13 cellular contexts compared by ENCODE assay signal in the genomic region with DNA sequence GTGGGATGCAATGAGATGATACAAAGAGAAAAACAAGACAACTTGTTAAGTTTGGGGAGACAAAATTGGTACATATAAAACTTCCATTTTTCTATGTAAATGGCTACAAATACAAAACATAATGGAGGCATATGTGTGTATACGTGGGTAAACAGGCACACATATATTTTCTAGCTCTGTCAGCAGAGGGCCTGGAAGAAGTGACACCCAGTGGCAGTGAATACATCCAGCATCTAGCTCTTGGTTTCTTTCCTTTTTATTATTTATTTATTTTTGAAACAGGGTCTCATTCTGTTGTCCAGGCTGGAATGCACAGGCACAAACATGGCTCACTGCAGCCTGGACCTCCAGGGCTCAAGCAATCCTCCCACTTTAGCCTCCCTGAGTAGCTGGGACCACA. TPM values are rescaled to one million over a fixed set of nuclear protein-coding genes. Genes with fewer than 3 reads are reported as not detected.
A peak's percentile ranks its signal among the peaks of the same experiment; 100 is the strongest.
DNase-seq lines count a peak whose midpoint lies in the region; ATAC-seq, FAIRE-seq and TF ChIP-seq lines count a peak whose summit lies in the region.
"Had no signal": no experiment of that assay in that cellular context is flagged by ENCODE, and none has a peak within 500 bp of the region (broad histone marks: within the 10 kb centered on the region; RNA-seq: fewer than 3 reads in every experiment).

No MANE protein-coding gene starts in this region.

- no peaks in the 10 kb centered on the region for H3K36me3 Mint-ChIP-seq in type B pancreatic cell

- H3K4me1 Mint-ChIP-seq in type B pancreatic cell (ENCODE audit: unreplicated experiment) = peaks cover 4% of the 10 kb centered on the region
- H3K4me1 Mint-ChIP-seq: memory B cell had no signal

- no peak for FAIRE-seq in bronchial epithelial cell (lab: Jason Lieb, UNC)

- no peak overlapping the region for H3K27ac ChIP-seq in cardiac muscle cell
- H3K27ac ChIP-seq: colonic mucosa, ovary had no signal

- H3K9me3 ChIP-seq in cardiac muscle cell (ENCODE audit: low read depth) = no peaks in the 10 kb centered on the region
- H3K9me3 ChIP-seq: colonic mucosa, ovary had no signal

- DNase-seq in cardiac muscle cell (ENCODE audit: low read depth in 1 of 2, low spot score in 1 of 2) = no peak
- DNase-seq in cardiac septum (ENCODE audit: low spot score) = no peak
- DNase-seq in OCI-M1 (lab: John Stamatoyannopoulos, UW) = peak; percentile 58
- DNase-seq in bronchial epithelial cell (ENCODE audit: low read depth) = no peak
- no peak for DNase-seq in type B pancreatic cell (ENCODE audit: extremely low spot score, unreplicated experiment)
- DNase-seq in activated naive CD4-positive, alpha-beta T cell (lab: John Stamatoyannopoulos, UW) = no peak
- no peak for DNase-seq in NCI-H2227 (lab: John Stamatoyannopoulos, UW; ENCODE audit: unreplicated experiment)
- DNase-seq: activated CD8-positive, alpha-beta T cell treated with anti-CD3 and anti-CD28 coated beads, Interleukin-2, amount 10 ng/mL, durations not matched to agents 7 days and 5 days; colonic mucosa; ovary; T-helper 9 cell had no signal

- H3K9me3 Mint-ChIP-seq in type B pancreatic cell = no peaks in the 10 kb centered on the region
- H3K9me3 Mint-ChIP-seq: memory B cell had no signal

- H3K4me1 ChIP-seq in cardiac muscle cell (ENCODE audit: low read depth) = no peaks in the 10 kb centered on the region

- TF ChIP-seq CTCF in cardiac muscle cell (IDR thresholded peaks at IDR 0.05; ENCODE audit: low read depth, low read length) (peak; percentile 9), bronchial epithelial cell (IDR thresholded peaks at IDR 0.05; ENCODE audit: insufficient read depth, low read length, severe bottlenecking) (peak; percentile 7), type B pancreatic cell (conservative IDR thresholded peaks at IDR 0.05) (peak; percentile 46)

- peaks cover 20% of the 10 kb centered on the region for H3K27me3 Mint-ChIP-seq in type B pancreatic cell

- no peak overlapping the region for H3K4me3 Mint-ChIP-seq in type B pancreatic cell
- H3K4me3 Mint-ChIP-seq: activated CD8-positive, alpha-beta T cell treated with anti-CD3 and anti-CD28 coated beads, Interleukin-2, amount 10 ng/mL, durations not matched to agents 7 days and 5 days; memory B cell had no signal

- H3K4me3 ChIP-seq in cardiac muscle cell (no peak overlapping the region), bronchial epithelial cell (ENCODE audit: low read depth, low read length) (no peak overlapping the region)
- H3K4me3 ChIP-seq: colonic mucosa, ovary had no signal

- H3K27ac Mint-ChIP-seq in type B pancreatic cell = no peak overlapping the region
- H3K27ac Mint-ChIP-seq: activated CD8-positive, alpha-beta T cell treated with anti-CD3 and anti-CD28 coated beads, Interleukin-2, amount 10 ng/mL, durations not matched to agents 7 days and 5 days; memory B cell had no signal

- intact Hi-C loops in cardiac septum (cut with DNase I) = no loop called here

- H3K27me3 ChIP-seq in cardiac muscle cell (peaks cover 10% of the 10 kb centered on the region), bronchial epithelial cell (ENCODE audit: control insufficient read depth, insufficient read depth, low read length) (peaks cover 7% of the 10 kb centered on the region)
- H3K27me3 ChIP-seq: ovary had no signal

- ATAC-seq in GM19455 (IDR thresholded peaks at IDR 0.05; ENCODE audit: unreplicated experiment) = no peak
- ATAC-seq: activated CD8-positive, alpha-beta T cell treated with anti-CD3 and anti-CD28 coated beads, Interleukin-2, amount 10 ng/mL, durations not matched to agents 7 days and 5 days had no signal

- H3K36me3 ChIP-seq in cardiac muscle cell (no peaks in the 10 kb centered on the region), bronchial epithelial cell (ENCODE audit: control insufficient read depth, insufficient read depth, low read length) (no peaks in the 10 kb centered on the region)
- H3K36me3 ChIP-seq: colonic mucosa, ovary had no signal

RNA-seq across cellular contexts. Expression of gene RASL10A, which starts 5.0 kb away (rescaled TPM):
- total RNA-seq in cardiac muscle cell = 3.6 and 4.1 TPM in 2 replicates
- 1.2 and 3.5 TPM in 2 replicates for polyA plus RNA-seq in cardiac muscle cell
- 1.3 TPM for total RNA-seq in cardiac septum
- total RNA-seq in bronchial epithelial cell = not detected in 2 replicates
- 0.62 and 1.5 TPM in 2 replicates for total RNA-seq in type B pancreatic cell (ENCODE audit: low replicate concordance)

RNA-seq across cellular contexts. Expression of gene GAS2L1, which starts 14.1 kb away (rescaled TPM):
- 14.3 and 17.3 TPM in 2 replicates for total RNA-seq in cardiac muscle cell
- 21.0 and 25.0 TPM in 2 replicates for polyA plus RNA-seq in cardiac muscle cell
- total RNA-seq in cardiac septum = 13.0 TPM
- total RNA-seq in bronchial epithelial cell = 4.1 and 5.3 TPM in 2 replicates
- total RNA-seq in type B pancreatic cell (ENCODE audit: low replicate concordance) = 13.5 and 17.2 TPM in 2 replicates

RNA-seq across cellular contexts. Expression of gene EWSR1, which starts 52.5 kb away (rescaled TPM):
- 233 and 266 TPM in 2 replicates for total RNA-seq in cardiac muscle cell
- polyA plus RNA-seq in cardiac muscle cell = 328 and 349 TPM in 2 replicates
- 138 TPM for total RNA-seq in cardiac septum
- total RNA-seq in bronchial epithelial cell = 87.1 and 163 TPM in 2 replicates
- total RNA-seq in type B pancreatic cell (ENCODE audit: low replicate concordance) = 244 and 347 TPM in 2 replicates

RNA-seq across cellular contexts. Expression of gene RHBDD3, which starts 52.8 kb away (rescaled TPM):
- 88.6 and 102 TPM in 2 replicates for total RNA-seq in cardiac muscle cell
- 80.4 and 83.7 TPM in 2 replicates for polyA plus RNA-seq in cardiac muscle cell
- total RNA-seq in cardiac septum = 16.7 TPM
- 21.6 and 25.0 TPM in 2 replicates for total RNA-seq in bronchial epithelial cell
- 33.9 and 59.2 TPM in 2 replicates for total RNA-seq in type B pancreatic cell (ENCODE audit: low replicate concordance)
